9 cellular contexts compared by ENCODE assay signal in the genomic region with DNA sequence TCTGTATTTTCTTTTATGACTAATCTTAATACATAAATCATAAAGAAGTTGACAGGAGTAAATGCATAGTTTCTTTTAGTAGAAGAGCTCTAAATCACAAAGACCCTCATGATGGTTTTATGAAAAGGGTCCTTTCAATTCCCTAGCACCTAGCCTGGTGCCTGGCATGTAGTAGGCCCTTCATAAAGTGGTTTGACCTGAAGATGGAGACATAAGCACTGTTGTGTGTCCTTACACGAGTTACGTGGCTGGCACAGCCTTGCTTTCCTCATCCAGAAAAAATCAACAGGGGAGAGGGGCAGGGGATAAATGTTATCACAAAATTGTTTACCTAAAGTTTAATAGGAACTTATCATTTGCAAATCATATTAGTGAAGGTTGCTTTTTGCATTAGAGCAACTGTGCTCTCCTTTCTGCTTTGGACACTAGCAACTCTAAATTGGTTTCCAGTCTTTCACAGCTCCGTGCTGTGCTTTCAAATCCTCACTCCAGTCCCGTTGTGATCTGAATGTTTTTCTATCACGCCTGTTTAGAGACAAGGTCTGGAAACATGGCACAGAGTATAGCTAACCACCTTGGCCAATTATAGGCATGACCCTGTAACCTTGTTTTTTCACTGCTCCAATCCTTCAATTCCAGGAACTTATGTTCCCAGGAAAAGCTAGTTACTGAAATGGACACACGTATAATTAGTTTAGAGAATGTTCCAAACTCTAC. TPM values are rescaled to one million over a fixed set of nuclear protein-coding genes. Genes with fewer than 3 reads are reported as not detected.
DNase-seq lines count a peak whose midpoint lies in the region; ATAC-seq and TF ChIP-seq lines count a peak whose summit lies in the region.
"Had no signal": no experiment of that assay in that cellular context is flagged by ENCODE, and none has a peak within 500 bp of the region (broad histone marks: within the 10 kb centered on the region; RNA-seq: fewer than 3 reads in every experiment).

No MANE protein-coding gene starts in this region.

- peak overlapping the region; percentile 50 for H3K4me3 ChIP-seq in left ventricle myocardium inferior

- H3K36me3 ChIP-seq in left ventricle myocardium inferior: no peaks in the 10 kb centered on the region

- peak overlapping the region; percentile 79 for H3K27ac ChIP-seq in left ventricle myocardium inferior (replicated peaks)

- POLR2A ChIA-PET in WTC11 (lab: Charles Lee): no interaction called here

- CTCF ChIA-PET in WTC11 (lab: Charles Lee): interaction anchor here (1.0 to 3.7 kb wide), 6 partner anchors 11 to 165 kb away, joined by 3 to 14 read pairs (median 4); a partner anchor contains a TSS

- no peaks in the 10 kb centered on the region for H3K27me3 Mint-ChIP-seq in WTC11 (ENCODE audit: low read depth)
- H3K27me3 Mint-ChIP-seq in T-helper 17 cell: no peaks in the 10 kb centered on the region
- H3K27me3 Mint-ChIP-seq: memory B cell had no signal

- peaks cover 30% of the 10 kb centered on the region for H3K4me1 Mint-ChIP-seq in WTC11
- peaks cover 29% of the 10 kb centered on the region for H3K4me1 Mint-ChIP-seq in T-helper 17 cell

- TF ChIP-seq CTCF in WTC11 (IDR thresholded peaks at IDR 0.05): no peak
- peak; percentile 60 for TF ChIP-seq CTCF in left ventricle myocardium inferior (IDR thresholded peaks at IDR 0.05; ENCODE audit: borderline replicate concordance)

- H3K9me3 ChIP-seq in left ventricle myocardium inferior (replicated peaks) (no peaks in the 10 kb centered on the region), T-helper 17 cell (ENCODE audit: control insufficient read depth, low read length, poor library complexity, severe bottlenecking) (no peaks in the 10 kb centered on the region)

- H3K4me1 ChIP-seq in left ventricle myocardium inferior: peaks cover 60% of the 10 kb centered on the region

- H3K9me3 Mint-ChIP-seq in WTC11: no peaks in the 10 kb centered on the region
- H3K9me3 Mint-ChIP-seq: memory B cell; T-helper 1 cell treated with Interleukin-12 subunit alpha and Interleukin-12 subunit beta and Interleukin-4 antibody, amounts not matched to agents 30 μg/mL and 1 μg/mL, for 36 hours had no signal

- no peaks in the 10 kb centered on the region for H3K36me3 Mint-ChIP-seq in WTC11
- peaks cover 2% of the 10 kb centered on the region for H3K36me3 Mint-ChIP-seq in T-helper 17 cell (ENCODE audit: low read depth)

- H3K27ac Mint-ChIP-seq in WTC11 (no peak overlapping the region), T-helper 17 cell (no peak overlapping the region)
- H3K27ac Mint-ChIP-seq: memory B cell; T-helper 1 cell treated with Interleukin-12 subunit alpha and Interleukin-12 subunit beta and Interleukin-4 antibody, amounts not matched to agents 30 μg/mL and 1 μg/mL, for 36 hours had no signal

- intact Hi-C loops in left ventricle myocardium inferior (cut with micrococcal nuclease): loop anchor here (10.0 kb wide), 1 partner anchor 50 kb away; no protein-coding TSS in a partner anchor
- intact Hi-C loops in sciatic nerve (cut with DNase I): no loop called here

- peak; percentile 73 for ATAC-seq in WTC11
- peak; percentile 80 for ATAC-seq in sciatic nerve
- ATAC-seq in T-helper 17 cell: no peak

- no peak overlapping the region for H3K4me3 Mint-ChIP-seq in WTC11
- no peak overlapping the region for H3K4me3 Mint-ChIP-seq in T-helper 17 cell
- H3K4me3 Mint-ChIP-seq: memory B cell; T-helper 1 cell treated with Interleukin-12 subunit alpha and Interleukin-12 subunit beta and Interleukin-4 antibody, amounts not matched to agents 30 μg/mL and 1 μg/mL, for 36 hours had no signal

- DNase-seq in HT-29 (ENCODE audit: low spot score) (peak; percentile 20), WTC11 (ENCODE audit: low spot score) (no peak), left ventricle myocardium inferior (peak; percentile 19), sciatic nerve (ENCODE audit: low spot score) (no peak), SHP77 treated with DMSO at 0.1 percent for 48 hours (lab: John Stamatoyannopoulos, UW) (no peak), mesenteric fat pad (ENCODE audit: low spot score) (no peak), T-helper 17 cell (no peak)

- no peaks in the 10 kb centered on the region for H3K27me3 ChIP-seq in left ventricle myocardium inferior (ENCODE audit: low read depth)

TF ChIP-seq in WTC11, 78 proteins besides CTCF, POLR2A, EP300 and RAD21 (continues in another document):
- TF ChIP-seq IRF2 (CRISPR knock-in tag; IDR thresholded peaks at IDR 0.05; ENCODE audit: borderline replicate concordance, low read depth) (no peak), HMGA2 (CRISPR knock-in tag; IDR thresholded peaks at IDR 0.05) (no peak), GABPB1 (CRISPR knock-in tag; IDR thresholded peaks at IDR 0.05) (no peak), TEAD1 (CRISPR knock-in tag; IDR thresholded peaks at IDR 0.05) (no peak), ZNF219 (CRISPR knock-in tag; IDR thresholded peaks at IDR 0.05; ENCODE audit: borderline replicate concordance) (no peak), TP53 (CRISPR knock-in tag; IDR thresholded peaks at IDR 0.05) (no peak)
- TF ChIP-seq, protein P1, sequence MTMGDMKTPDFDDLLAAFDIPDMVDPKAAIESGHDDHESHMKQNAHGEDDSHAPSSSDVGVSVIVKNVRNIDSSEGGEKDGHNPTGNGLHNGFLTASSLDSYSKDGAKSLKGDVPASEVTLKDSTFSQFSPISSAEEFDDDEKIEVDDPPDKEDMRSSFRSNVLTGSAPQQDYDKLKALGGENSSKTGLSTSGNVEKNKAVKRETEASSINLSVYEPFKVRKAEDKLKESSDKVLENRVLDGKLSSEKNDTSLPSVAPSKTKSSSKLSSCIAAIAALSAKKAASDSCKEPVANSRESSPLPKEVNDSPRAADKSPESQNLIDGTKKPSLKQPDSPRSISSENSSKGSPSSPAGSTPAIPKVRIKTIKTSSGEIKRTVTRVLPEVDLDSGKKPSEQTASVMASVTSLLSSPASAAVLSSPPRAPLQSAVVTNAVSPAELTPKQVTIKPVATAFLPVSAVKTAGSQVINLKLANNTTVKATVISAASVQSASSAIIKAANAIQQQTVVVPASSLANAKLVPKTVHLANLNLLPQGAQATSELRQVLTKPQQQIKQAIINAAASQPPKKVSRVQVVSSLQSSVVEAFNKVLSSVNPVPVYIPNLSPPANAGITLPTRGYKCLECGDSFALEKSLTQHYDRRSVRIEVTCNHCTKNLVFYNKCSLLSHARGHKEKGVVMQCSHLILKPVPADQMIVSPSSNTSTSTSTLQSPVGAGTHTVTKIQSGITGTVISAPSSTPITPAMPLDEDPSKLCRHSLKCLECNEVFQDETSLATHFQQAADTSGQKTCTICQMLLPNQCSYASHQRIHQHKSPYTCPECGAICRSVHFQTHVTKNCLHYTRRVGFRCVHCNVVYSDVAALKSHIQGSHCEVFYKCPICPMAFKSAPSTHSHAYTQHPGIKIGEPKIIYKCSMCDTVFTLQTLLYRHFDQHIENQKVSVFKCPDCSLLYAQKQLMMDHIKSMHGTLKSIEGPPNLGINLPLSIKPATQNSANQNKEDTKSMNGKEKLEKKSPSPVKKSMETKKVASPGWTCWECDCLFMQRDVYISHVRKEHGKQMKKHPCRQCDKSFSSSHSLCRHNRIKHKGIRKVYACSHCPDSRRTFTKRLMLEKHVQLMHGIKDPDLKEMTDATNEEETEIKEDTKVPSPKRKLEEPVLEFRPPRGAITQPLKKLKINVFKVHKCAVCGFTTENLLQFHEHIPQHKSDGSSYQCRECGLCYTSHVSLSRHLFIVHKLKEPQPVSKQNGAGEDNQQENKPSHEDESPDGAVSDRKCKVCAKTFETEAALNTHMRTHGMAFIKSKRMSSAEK (CRISPR knock-in tag; IDR thresholded peaks at IDR 0.05; ENCODE audit: borderline replicate concordance): no peak
- TF ChIP-seq, protein P2, sequence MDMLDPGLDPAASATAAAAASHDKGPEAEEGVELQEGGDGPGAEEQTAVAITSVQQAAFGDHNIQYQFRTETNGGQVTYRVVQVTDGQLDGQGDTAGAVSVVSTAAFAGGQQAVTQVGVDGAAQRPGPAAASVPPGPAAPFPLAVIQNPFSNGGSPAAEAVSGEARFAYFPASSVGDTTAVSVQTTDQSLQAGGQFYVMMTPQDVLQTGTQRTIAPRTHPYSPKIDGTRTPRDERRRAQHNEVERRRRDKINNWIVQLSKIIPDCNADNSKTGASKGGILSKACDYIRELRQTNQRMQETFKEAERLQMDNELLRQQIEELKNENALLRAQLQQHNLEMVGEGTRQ (CRISPR knock-in tag; IDR thresholded peaks at IDR 0.05): no peak
- TF ChIP-seq, protein P3, sequence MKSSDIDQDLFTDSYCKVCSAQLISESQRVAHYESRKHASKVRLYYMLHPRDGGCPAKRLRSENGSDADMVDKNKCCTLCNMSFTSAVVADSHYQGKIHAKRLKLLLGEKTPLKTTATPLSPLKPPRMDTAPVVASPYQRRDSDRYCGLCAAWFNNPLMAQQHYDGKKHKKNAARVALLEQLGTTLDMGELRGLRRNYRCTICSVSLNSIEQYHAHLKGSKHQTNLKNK (CRISPR knock-in tag; IDR thresholded peaks at IDR 0.05): no peak
- TF ChIP-seq, protein P4, sequence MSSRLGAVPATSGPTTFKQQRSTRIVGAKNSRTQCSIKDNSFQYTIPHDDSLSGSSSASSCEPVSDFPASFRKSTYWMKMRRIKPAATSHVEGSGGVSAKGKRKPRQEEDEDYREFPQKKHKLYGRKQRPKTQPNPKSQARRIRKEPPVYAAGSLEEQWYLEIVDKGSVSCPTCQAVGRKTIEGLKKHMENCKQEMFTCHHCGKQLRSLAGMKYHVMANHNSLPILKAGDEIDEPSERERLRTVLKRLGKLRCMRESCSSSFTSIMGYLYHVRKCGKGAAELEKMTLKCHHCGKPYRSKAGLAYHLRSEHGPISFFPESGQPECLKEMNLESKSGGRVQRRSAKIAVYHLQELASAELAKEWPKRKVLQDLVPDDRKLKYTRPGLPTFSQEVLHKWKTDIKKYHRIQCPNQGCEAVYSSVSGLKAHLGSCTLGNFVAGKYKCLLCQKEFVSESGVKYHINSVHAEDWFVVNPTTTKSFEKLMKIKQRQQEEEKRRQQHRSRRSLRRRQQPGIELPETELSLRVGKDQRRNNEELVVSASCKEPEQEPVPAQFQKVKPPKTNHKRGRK (CRISPR knock-in tag; IDR thresholded peaks at IDR 0.05; ENCODE audit: borderline replicate concordance): no peak
- TF ChIP-seq, protein P5, sequence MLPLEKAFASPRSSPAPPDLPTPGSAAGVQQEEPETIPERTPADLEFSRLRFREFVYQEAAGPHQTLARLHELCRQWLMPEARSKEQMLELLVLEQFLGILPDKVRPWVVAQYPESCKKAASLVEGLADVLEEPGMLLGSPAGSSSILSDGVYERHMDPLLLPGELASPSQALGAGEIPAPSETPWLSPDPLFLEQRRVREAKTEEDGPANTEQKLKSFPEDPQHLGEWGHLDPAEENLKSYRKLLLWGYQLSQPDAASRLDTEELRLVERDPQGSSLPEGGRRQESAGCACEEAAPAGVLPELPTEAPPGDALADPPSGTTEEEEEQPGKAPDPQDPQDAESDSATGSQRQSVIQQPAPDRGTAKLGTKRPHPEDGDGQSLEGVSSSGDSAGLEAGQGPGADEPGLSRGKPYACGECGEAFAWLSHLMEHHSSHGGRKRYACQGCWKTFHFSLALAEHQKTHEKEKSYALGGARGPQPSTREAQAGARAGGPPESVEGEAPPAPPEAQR (CRISPR knock-in tag; IDR thresholded peaks at IDR 0.05): no peak

RNA-seq across cellular contexts. Expression of a gene that starts 55.7 kb away (rescaled TPM):
- 20.8 and 27.9 TPM in 2 replicates for total RNA-seq in HT-29 (2014; rRNA removed; shearing (Covaris generic))
- 20.1 to 23.9 TPM (median 21.5 TPM) in 3 replicates for total RNA-seq in WTC11 (2021)
- total RNA-seq in left ventricle myocardium inferior: 18.2 TPM
- total RNA-seq in sciatic nerve: 30.9 TPM
- total RNA-seq in mesenteric fat pad: 24.3 TPM
- total RNA-seq in T-helper 17 cell: 10 to 100 TPM; 17.7 to 24.6 TPM

Comparison
In these comparisons a context has a peak if more than half of its experiments do, and no peak if none do; other contexts are left out.
1. DNase-seq: peak in HT-29 (single experiment) and left ventricle myocardium inferior (single experiment); none in WTC11 (single experiment), sciatic nerve (single experiment), SHP77 treated with DMSO at 0.1 percent for 48 hours (single experiment), mesenteric fat pad (single experiment) and T-helper 17 cell (0 of 3).